34 cellular contexts compared by ENCODE assay signal in the genomic region with DNA sequence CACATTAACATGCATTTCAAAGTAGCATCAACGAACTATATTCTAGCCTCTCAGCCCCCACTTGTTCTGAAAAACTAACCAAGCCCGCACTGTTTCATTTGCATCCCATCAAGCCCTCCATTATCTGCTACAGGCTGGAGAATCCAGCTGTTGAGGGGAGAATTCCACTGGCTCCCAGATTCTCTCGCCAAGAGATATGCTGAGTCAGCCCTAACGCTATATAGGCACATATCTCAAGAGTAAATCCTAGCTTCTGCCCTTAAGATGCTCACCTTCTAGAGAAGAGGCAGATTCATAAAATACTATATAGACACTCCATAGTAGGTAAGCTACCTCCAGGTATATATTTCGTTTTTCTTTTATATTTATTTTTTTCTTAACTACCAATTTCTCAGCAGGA.
"Had no signal": no experiment of that assay in that cellular context is flagged by ENCODE, and none has a peak within 500 bp of the region (broad histone marks: within the 10 kb centered on the region; RNA-seq: fewer than 3 reads in every experiment).

No MANE protein-coding gene starts in this region.

- ATAC-seq: activated CD8-positive, alpha-beta T cell treated with anti-CD3 and anti-CD28 coated beads for 36 hours; activated naive CD4-positive, alpha-beta T cell treated with anti-CD3 and anti-CD28 coated beads, Interleukin-2, amount 50 U/mL, for 72 hours; activated T-cell treated with anti-CD3 and anti-CD28 coated beads, Interleukin-2, amount 50 U/mL, for 4 hours; activated T-cell treated with anti-CD3 and anti-CD28 coated beads, Interleukin-2, amount 50 U/mL, for 72 hours; activated T-helper 17 cell treated with anti-CD3 and anti-CD28 coated beads, Interleukin-2, amount 50 U/mL, for 72 hours; body of pancreas had no signal

- H3K4me3 ChIP-seq: adrenal gland, body of pancreas, breast epithelium had no signal

- DNase-seq: activated B cell treated with CpG ODN at 0.5 μM for 24 hours; activated CD4-positive, alpha-beta memory T cell treated with anti-CD3 and anti-CD28 coated beads for 36 hours; activated CD4-positive, alpha-beta T cell treated with anti-CD3 and anti-CD28 coated beads for 4 hours; activated CD4-positive, alpha-beta T cell treated with anti-CD3 and anti-CD28 coated beads, Interleukin-2, amount 10 ng/mL, durations not matched to agents 24 days and 14 days; activated CD4-positive, alpha-beta T cell treated with anti-CD3 and anti-CD28 coated beads, Interleukin-2, amount 50 U/mL, for 1 hour; activated CD4-positive, alpha-beta T cell treated with anti-CD3 and anti-CD28 coated beads, Interleukin-2, amount 50 U/mL, for 4 hours; activated CD4-positive, CD25-positive, alpha-beta regulatory T cell treated with anti-CD3 and anti-CD28 coated beads, Interleukin-2, amount 50 U/mL, for 72 hours; activated CD8-positive, alpha-beta memory T cell treated with anti-CD3 and anti-CD28 coated beads, Interleukin-2, amount 50 U/mL, for 4 hours; activated CD8-positive, alpha-beta T cell treated with anti-CD3 and anti-CD28 coated beads for 36 hours; activated effector memory CD4-positive, alpha-beta T cell treated with anti-CD3 and anti-CD28 coated beads, Interleukin-2, amount 50 U/mL, for 16 hours; activated gamma-delta T cell treated with Interleukin-2 at 50 U/mL for 16 hours; activated naive CD4-positive, alpha-beta T cell; activated naive CD4-positive, alpha-beta T cell treated with anti-CD3 and anti-CD28 coated beads for 36 hours; activated naive CD4-positive, alpha-beta T cell treated with anti-CD3 and anti-CD28 coated beads, Interleukin-2, amount 50 U/mL, for 16 hours; activated naive CD8-positive, alpha-beta T cell treated with anti-CD3 and anti-CD28 coated beads for 36 hours; activated T-cell treated with anti-CD3 and anti-CD28 coated beads for 4 hours; activated T-cell treated with anti-CD3 and anti-CD28 coated beads, Interleukin-2, amount 50 U/mL, for 1 hour; activated T-cell treated with anti-CD3 and anti-CD28 coated beads, Interleukin-2, amount 50 U/mL, for 4 hours; activated T-cell treated with anti-CD3 and anti-CD28 coated beads, Interleukin-2, amount 50 U/mL, for 72 hours; adrenal gland; amniotic stem cell; aorta; body of pancreas; brain microvascular endothelial cell; central memory CD4-positive, alpha-beta T cell; T-helper 2 cell; T-helper 9 cell had no signal

- H3K36me3 ChIP-seq: adrenal gland, brain microvascular endothelial cell, breast epithelium had no signal

- H3K27ac ChIP-seq: adrenal gland, body of pancreas, brain microvascular endothelial cell, breast epithelium, VCaP had no signal

- H3K4me1 ChIP-seq: adrenal gland, body of pancreas, breast epithelium had no signal

- H3K9me3 ChIP-seq: adrenal gland had no signal

- FAIRE-seq: astrocyte, colon, TTC549 had no signal

- H3K27me3 ChIP-seq: adrenal gland, body of pancreas, brain microvascular endothelial cell, breast epithelium had no signal
